ENCODE assay signal across 1 cellular context in genomic region chr10:89643812-89644690, GRCh38.
TF ChIP-seq lines count a peak whose summit lies in the region.

No MANE protein-coding gene starts in this region.

TF ChIP-seq in IMR-90, 13 proteins besides CTCF, POLR2A, EP300 and RAD21 (continued from another document):
- TF ChIP-seq ELK1 (IDR thresholded peaks at IDR 0.05; ENCODE audit: borderline replicate concordance, low read depth, low read length) = no peak
- TF ChIP-seq SMC3 (IDR thresholded peaks at IDR 0.05; ENCODE audit: low read depth, low read length) = no peak
- no peak for TF ChIP-seq CHD1 (IDR thresholded peaks at IDR 0.05; ENCODE audit: low read depth, low read length)
- TF ChIP-seq NFE2L2 (IDR thresholded peaks at IDR 0.05; ENCODE audit: low read depth, low read length) = no peak
